30 cellular contexts compared by ENCODE assay signal in genomic region chr14:65709576-65709975, GRCh38.
A peak's percentile ranks its signal among the peaks of the same experiment; 100 is the strongest.
DNase-seq lines count a peak whose midpoint lies in the region; ATAC-seq and TF ChIP-seq lines count a peak whose summit lies in the region.
"Had no signal": no experiment of that assay in that cellular context is flagged by ENCODE, and none has a peak within 500 bp of the region (broad histone marks: within the 10 kb centered on the region; RNA-seq: fewer than 3 reads in every experiment).

No MANE protein-coding gene starts in this region.

- DNase-seq in AG10803 (ENCODE audit: low read depth): peak; percentile 43
- peak; percentile 9 for DNase-seq in M059J (ENCODE audit: low read depth)
- DNase-seq in cerebellum (ENCODE audit: low spot score): peak; percentile 47
- peak; percentile 14 for DNase-seq in mucosa of gallbladder (ENCODE audit: low spot score)
- DNase-seq in effector CD4-positive, alpha-beta T cell: no peak
- no peak for DNase-seq in GF-D8 (lab: John Stamatoyannopoulos, UW)
- no peak for DNase-seq in pons (ENCODE audit: low spot score)
- DNase-seq: activated CD4-positive, alpha-beta memory T cell treated with anti-CD3 and anti-CD28 coated beads for 36 hours; activated CD4-positive, CD25-positive, alpha-beta regulatory T cell treated with anti-CD3 and anti-CD28 coated beads, Interleukin-2, amount 50 U/mL, for 72 hours; activated CD8-positive, alpha-beta memory T cell treated with anti-CD3 and anti-CD28 coated beads, Interleukin-2, amount 50 U/mL, for 4 hours; activated naive CD4-positive, alpha-beta T cell treated with anti-CD3 and anti-CD28 coated beads, Interleukin-2, amount 10 ng/mL, durations not matched to agents 7 days and 5 days; CD8-positive, alpha-beta memory T cell; DMS 273 treated with DMSO at 0.1 percent for 48 hours; EL; heart right ventricle; kidney; lower lobe of right lung; NCI-H1105 treated with DMSO at 0.1 percent for 48 hours; NCI-H187 treated with DMSO at 0.1 percent for 48 hours; NCI-H2171; NCI-H510A; occipital lobe; T-helper 17 cell had no signal

- no peak for ATAC-seq in HG03095 (IDR thresholded peaks at IDR 0.05; ENCODE audit: unreplicated experiment)
- ATAC-seq: GM12878; heart right ventricle; lower lobe of right lung; natural killer cell treated with Interleukin-12 subunit alpha and Interleukin-12 subunit beta and Interleukin-15 and Interleukin-18, amount 100 ng/mL, for 72 hours; stimulated activated memory B cell treated with anti-CD40 and anti-IgM and Interleukin-4, amounts not matched to agents 10 μg/mL and 1 μg/mL and 100 μg/mL, for 72 hours; T-helper 17 cell had no signal

- no peak overlapping the region for H3K4me3 ChIP-seq in AG10803 (ENCODE audit: low read length)
- H3K4me3 ChIP-seq: coronary artery, GM12878, heart right ventricle, lower lobe of right lung, skin epidermis, suprapubic skin had no signal

- TF ChIP-seq CTCF in AG10803 (conservative IDR thresholded peaks at IDR 0.05; ENCODE audit: low read length): no peak

Comparison
In these comparisons a context has a peak if more than half of its experiments do, and no peak if none do; other contexts are left out.
1. DNase-seq: peak in AG10803 (single experiment), M059J (single experiment), cerebellum (single experiment) and mucosa of gallbladder (single experiment); none in effector CD4-positive, alpha-beta T cell (single experiment), GF-D8 (single experiment) and pons (single experiment).